ENCODE assay signal across 8 cellular contexts in the genomic region with DNA sequence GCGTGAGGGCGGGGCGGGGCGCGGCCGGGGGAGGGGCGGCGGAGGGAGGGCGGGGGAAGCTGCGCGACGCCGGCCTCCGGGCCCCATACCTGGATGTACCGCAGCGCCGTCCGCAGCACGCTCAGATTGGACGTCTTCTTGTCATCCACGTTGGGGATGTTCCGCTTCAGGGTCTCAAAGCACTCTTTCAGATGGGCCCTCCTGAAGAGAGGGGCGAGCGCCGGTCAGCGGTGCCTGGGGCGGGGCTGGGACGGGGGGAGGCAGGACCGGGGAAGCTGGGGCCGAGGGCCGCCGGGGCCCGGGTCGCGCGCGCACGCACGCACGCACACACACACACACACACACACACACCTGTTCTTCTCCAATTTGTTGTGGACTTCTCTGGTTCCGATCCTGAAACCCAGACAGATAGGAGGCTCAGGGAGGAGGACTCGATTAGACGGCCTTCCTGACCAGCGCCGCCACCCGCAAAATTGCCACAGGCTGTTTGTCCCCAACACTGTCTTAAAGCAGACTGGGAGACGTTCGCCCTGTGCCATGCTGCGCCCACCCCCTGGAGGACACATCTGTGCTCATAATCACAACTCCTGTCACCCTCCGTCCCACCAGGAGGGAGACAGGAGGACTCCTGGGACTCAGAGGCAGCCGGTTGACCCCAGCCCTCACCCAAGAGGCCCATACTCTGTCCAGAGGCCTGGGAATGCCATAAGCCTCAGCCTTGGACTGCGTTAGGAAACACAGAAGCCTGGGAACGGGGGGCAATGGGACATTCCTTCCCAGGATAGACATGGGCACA. TPM values are rescaled to one million over a fixed set of nuclear protein-coding genes. Genes with fewer than 3 reads are reported as not detected.
DNase-seq lines count a peak whose midpoint lies in the region; ATAC-seq and TF ChIP-seq lines count a peak whose summit lies in the region.

No MANE protein-coding gene starts in this region.

- peaks cover 40% of the 10 kb centered on the region for H3K79me2 ChIP-seq in fibroblast of lung (ENCODE audit: control insufficient read depth, insufficient read depth, low read length)

- H3K27ac ChIP-seq in SJCRH30 (no peak overlapping the region), fibroblast of lung (ENCODE audit: insufficient read depth, low read length) (peak overlapping the region; percentile 72), prostate gland (peak overlapping the region; percentile 97 to 99)

- H4K20me1 ChIP-seq in fibroblast of lung (ENCODE audit: control insufficient read depth, extremely low read depth, insufficient read depth, low read length), result no peaks in the 10 kb centered on the region

- H2AFZ ChIP-seq in fibroblast of lung (ENCODE audit: low read length), result no peak overlapping the region

- H3K4me2 ChIP-seq in fibroblast of lung (ENCODE audit: extremely low read depth, insufficient read depth, low read length), result peak overlapping the region; percentile 49

- H3K27me3 ChIP-seq in SJCRH30 (no peaks in the 10 kb centered on the region), fibroblast of lung (ENCODE audit: control insufficient read depth, insufficient read depth, low read length) (no peaks in the 10 kb centered on the region), prostate gland (replicated peaks; ENCODE audit: insufficient read depth) (no peaks in the 10 kb centered on the region)

- peaks cover 14% of the 10 kb centered on the region for H3K4me1 ChIP-seq in SJCRH30
- peaks cover 43% of the 10 kb centered on the region for H3K4me1 ChIP-seq in fibroblast of lung (ENCODE audit: control insufficient read depth, extremely low read depth, insufficient read depth, low read length)
- peaks cover 51% of the 10 kb centered on the region for H3K4me1 ChIP-seq in prostate gland (replicated peaks)

- H3K9ac ChIP-seq in fibroblast of lung (ENCODE audit: insufficient read depth, low read length), result peak overlapping the region; percentile 56

- H3K9me3 ChIP-seq in SJCRH30 (replicated peaks) (no peaks in the 10 kb centered on the region), fibroblast of lung (ENCODE audit: control insufficient read depth, insufficient read depth, low read depth, low read length) (no peaks in the 10 kb centered on the region), prostate gland (no peaks in the 10 kb centered on the region)

- no peak for TF ChIP-seq POLR2A in prostate gland (IDR thresholded peaks at IDR 0.05)

- TF ChIP-seq CTCF in GM12864 (IDR thresholded peaks at IDR 0.05; ENCODE audit: low read depth, low read length, missing control alignments) (no peak), fibroblast of lung (conservative IDR thresholded peaks at IDR 0.05 in 1 of 2, IDR thresholded peaks at IDR 0.05 in 1 of 2; ENCODE audit: low read depth in 1 of 2, low read length in 2 of 2) (no peak), prostate gland (IDR thresholded peaks at IDR 0.05) (no peak)

- H3K36me3 ChIP-seq in SJCRH30, result no peaks in the 10 kb centered on the region
- H3K36me3 ChIP-seq in fibroblast of lung (ENCODE audit: control insufficient read depth, insufficient read depth, low read length), result peaks cover 3% of the 10 kb centered on the region
- H3K36me3 ChIP-seq in prostate gland, result no peaks in the 10 kb centered on the region

- intact Hi-C loops in prostate gland (cut with DNase I), result loop anchor here (10.0 kb wide), 1 partner anchor 339 kb away; a partner anchor contains a TSS

- no peak for ATAC-seq in HG03045 (IDR thresholded peaks at IDR 0.05; ENCODE audit: unreplicated experiment)

- DNase-seq in GM12864 (ENCODE audit: low read depth) (no peak), SJCRH30 (no peak), fibroblast of lung (ENCODE audit: low read depth in 2 of 2) (no peak), prostate gland (ENCODE audit: low spot score) (no peak), dedifferentiated amniotic fluid mesenchymal stem cell (ENCODE audit: extremely low spot score) (no peak), SW480 (ENCODE audit: low spot score) (no peak), NCI-H2029 treated with DMSO at 0.1 percent for 48 hours (lab: John Stamatoyannopoulos, UW) (no peak)

- WGBS in prostate gland, result 37% methylated on average over 26 of the region's 53 CpGs

- H3K4me3 ChIP-seq in GM12864 (ENCODE audit: low read depth, low read length), result peak overlapping the region; percentile 43
- peak overlapping the region; percentile 73 for H3K4me3 ChIP-seq in SJCRH30
- peak overlapping the region in 1 of 4 experiments; percentile 40 for H3K4me3 ChIP-seq in fibroblast of lung (replicated peaks in 1 of 4; ENCODE audit: control extremely low read depth in 1 of 4, insufficient read depth in 1 of 4, low read depth in 3 of 4, low read length in 4 of 4)
- H3K4me3 ChIP-seq in prostate gland, result peak overlapping the region; percentile 80 to 83

RNA-seq across cellular contexts. Expression of a gene that starts 6.7 kb away (rescaled TPM):
- 8.7 and 10.1 TPM in 2 replicates for total RNA-seq in SJCRH30 (2014; rRNA removed; shearing (Covaris generic))
- total RNA-seq in fibroblast of lung (4.9 and 8.4 TPM in 2 replicates), prostate gland (10 to 100 TPM; 14.8 to 32.0 TPM)
- polyA plus RNA-seq in fibroblast of lung, result 1.7 and 2.2 TPM in 2 replicates
- polyA plus RNA-seq in fibroblast of lung (2012), result 11.3 and 12.2 TPM in 2 replicates
- 15.8 and 17.1 TPM in 2 replicates for polyA minus RNA-seq in fibroblast of lung (ENCODE audit: low replicate concordance)

RNA-seq across cellular contexts. Expression of a gene that starts 56.9 kb away (rescaled TPM):
- total RNA-seq in SJCRH30 (2014; rRNA removed; shearing (Covaris generic)), result 10.6 and 12.0 TPM in 2 replicates
- total RNA-seq in fibroblast of lung (25.7 and 31.5 TPM in 2 replicates), prostate gland (100 to 1,000 TPM; 118 to 172 TPM)
- 16.2 and 23.4 TPM in 2 replicates for polyA plus RNA-seq in fibroblast of lung
- 17.2 and 26.4 TPM in 2 replicates for polyA plus RNA-seq in fibroblast of lung (2012)
- 59.4 and 98.2 TPM in 2 replicates for polyA minus RNA-seq in fibroblast of lung (ENCODE audit: low replicate concordance)

RNA-seq across cellular contexts. Expression of a gene that starts 57.9 kb away (rescaled TPM):
- 31.9 and 33.6 TPM in 2 replicates for total RNA-seq in SJCRH30 (2014; rRNA removed; shearing (Covaris generic))
- 42.4 and 47.3 TPM in 2 replicates for total RNA-seq in fibroblast of lung
- 13.7 and 16.9 TPM in 2 replicates for polyA plus RNA-seq in fibroblast of lung
- polyA plus RNA-seq in fibroblast of lung (2012), result 23.3 and 32.1 TPM in 2 replicates
- 19.0 and 50.4 TPM in 2 replicates for polyA minus RNA-seq in fibroblast of lung (ENCODE audit: low replicate concordance)
- total RNA-seq in prostate gland, result 10 to 100 TPM; 34.8 to 42.9 TPM
